In the genomic region with DNA sequence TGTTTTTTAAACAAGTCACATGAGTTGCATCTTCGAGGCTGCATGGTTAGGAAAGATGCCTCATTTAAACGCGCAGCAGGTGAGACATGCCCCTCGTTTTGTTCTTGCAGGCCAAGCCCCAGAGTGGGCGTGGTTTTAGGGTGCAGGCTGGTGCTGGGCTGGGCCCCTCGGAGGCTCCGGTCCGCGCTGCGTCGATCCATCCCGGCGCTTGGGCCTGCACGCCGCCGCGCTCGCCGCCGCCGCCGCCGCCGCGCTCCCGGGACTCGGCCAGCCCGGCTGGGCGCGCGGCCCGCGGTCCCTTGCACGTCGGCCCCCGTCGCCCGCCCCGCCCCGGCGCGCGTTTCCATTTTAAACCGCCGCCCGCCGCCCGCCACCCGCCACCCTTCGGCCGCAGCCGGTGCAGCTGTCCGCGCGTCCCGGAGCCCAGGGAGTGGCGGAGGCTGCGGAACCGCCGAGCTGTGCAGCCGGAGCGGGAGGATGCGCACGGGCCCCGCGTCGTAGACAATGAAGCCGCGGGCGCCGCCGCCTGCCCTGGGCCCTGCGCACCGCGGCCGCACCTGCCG, we compare ENCODE assay signal across 8 cellular contexts.
DNase-seq lines count a peak whose midpoint lies in the region; ATAC-seq and TF ChIP-seq lines count a peak whose summit lies in the region.

No MANE protein-coding gene starts in this region.

- H3K4me1 ChIP-seq in thyroid gland, result peaks cover 11 to 25% of the 10 kb centered on the region in 2 donors

- peaks cover 72% of the 10 kb centered on the region for H3K27me3 Mint-ChIP-seq in activated T-cell treated with anti-CD3 and anti-CD28 coated beads, Interleukin-2, amount 50 U/mL, for 72 hours (ENCODE audit: low read depth)
- peaks cover 33 to 73% (median 48%) of the 10 kb centered on the region in 5 donors for H3K27me3 Mint-ChIP-seq in naive thymus-derived CD8-positive, alpha-beta T cell

- peak; percentile 62 to 82 for ATAC-seq in activated T-cell treated with anti-CD3 and anti-CD28 coated beads, Interleukin-2, amount 50 U/mL, for 72 hours (replicated peaks in 1 of 2)
- no peak for ATAC-seq in naive thymus-derived CD8-positive, alpha-beta T cell

- H3K9me3 ChIP-seq in thyroid gland, result no peaks in the 10 kb centered on the region

- H3K4me3 ChIP-seq in fibroblast of villous mesenchyme (ENCODE audit: low read depth, low read length) (peak overlapping the region; percentile 46), thyroid gland (replicated peaks in 1 of 3) (peak overlapping the region in 1 of 3 donors; percentile 44)

- intact Hi-C loops in thyroid gland (cut with DNase I), result no loop called here

- TF ChIP-seq CTCF in fibroblast of villous mesenchyme (IDR thresholded peaks at IDR 0.05; ENCODE audit: insufficient read depth, low read depth, low read length) (no peak), thyroid gland (IDR thresholded peaks at IDR 0.05) (no peak)

- POLR2A ChIA-PET in naive thymus-derived CD8-positive, alpha-beta T cell (lab: Charles Lee), result no interaction called here

- no peak overlapping the region for H3K27ac ChIP-seq in thyroid gland

- TF ChIP-seq POLR2A in thyroid gland (IDR thresholded peaks at IDR 0.05), result no peak

- 0% methylated on average over 3 of the region's 77 CpGs; no CpG with 5 or more reads in 1 of the 2 donors for WGBS in thyroid gland, 2 donors

- no peaks in the 10 kb centered on the region for H3K4me1 Mint-ChIP-seq in activated T-cell treated with anti-CD3 and anti-CD28 coated beads, Interleukin-2, amount 50 U/mL, for 72 hours (ENCODE audit: low read depth)
- peaks cover 0 to 18% (median 8%) of the 10 kb centered on the region in 4 donors for H3K4me1 Mint-ChIP-seq in naive thymus-derived CD8-positive, alpha-beta T cell

- H3K27me3 ChIP-seq in thyroid gland, result no peaks in the 10 kb centered on the region

- no peaks in the 10 kb centered on the region for H3K9me3 Mint-ChIP-seq in activated T-cell treated with anti-CD3 and anti-CD28 coated beads, Interleukin-2, amount 50 U/mL, for 72 hours
- H3K9me3 Mint-ChIP-seq in naive thymus-derived CD8-positive, alpha-beta T cell, result no peaks in the 10 kb centered on the region

- no peak overlapping the region for H3K27ac Mint-ChIP-seq in activated T-cell treated with anti-CD3 and anti-CD28 coated beads, Interleukin-2, amount 50 U/mL, for 72 hours
- H3K27ac Mint-ChIP-seq in naive thymus-derived CD8-positive, alpha-beta T cell, result no peak overlapping the region

- H3K36me3 Mint-ChIP-seq in activated T-cell treated with anti-CD3 and anti-CD28 coated beads, Interleukin-2, amount 50 U/mL, for 72 hours (ENCODE audit: insufficient read depth in 2 of 2), result no peaks in the 10 kb centered on the region
- H3K36me3 Mint-ChIP-seq in naive thymus-derived CD8-positive, alpha-beta T cell, result peaks cover 2 to 9% (median 2%) of the 10 kb centered on the region in 3 donors

- DNase-seq in NCI-H1417 (lab: John Stamatoyannopoulos, UW) (peak; percentile 84 to 93 (median 91)), NCI-H1417 treated with DMSO at 0.1 percent for 48 hours (lab: John Stamatoyannopoulos, UW) (no peak), NCI-H345 treated with DMSO at 0.1 percent for 48 hours (lab: John Stamatoyannopoulos, UW; ENCODE audit: unreplicated experiment) (peak; percentile 64), fibroblast of villous mesenchyme (ENCODE audit: low read depth) (peak; percentile 73), thyroid gland (peak; percentile 54 to 63), MV-4-11 (lab: John Stamatoyannopoulos, UW) (no peak)
- peak; percentile 34 to 58 for DNase-seq in activated T-cell treated with anti-CD3 and anti-CD28 coated beads, Interleukin-2, amount 50 U/mL, for 72 hours
- peak in 1 of 10 donors; percentile 25 for DNase-seq in naive thymus-derived CD8-positive, alpha-beta T cell

- H3K36me3 ChIP-seq in thyroid gland, result no peaks in the 10 kb centered on the region

- peak overlapping the region; percentile 43 to 44 for H3K4me3 Mint-ChIP-seq in activated T-cell treated with anti-CD3 and anti-CD28 coated beads, Interleukin-2, amount 50 U/mL, for 72 hours
- H3K4me3 Mint-ChIP-seq in naive thymus-derived CD8-positive, alpha-beta T cell, result peak overlapping the region in 8 of 10 donors; percentile 18 to 69 (median 36)

Comparison
In these comparisons a context has a peak if more than half of its experiments do, and no peak if none do; other contexts are left out.
1. DNase-seq: peak in NCI-H1417 (3 of 3), NCI-H345 treated with DMSO at 0.1 percent for 48 hours (single experiment), activated T-cell treated with anti-CD3 and anti-CD28 coated beads, Interleukin-2, amount 50 U/mL, for 72 hours (2 of 2), fibroblast of villous mesenchyme (single experiment) and thyroid gland (2 of 2); none in NCI-H1417 treated with DMSO at 0.1 percent for 48 hours (single experiment) and MV-4-11 (single experiment).
2. ATAC-seq: peak in activated T-cell treated with anti-CD3 and anti-CD28 coated beads, Interleukin-2, amount 50 U/mL, for 72 hours (2 of 2); none in naive thymus-derived CD8-positive, alpha-beta T cell (0 of 2).